8 cellular contexts compared by ENCODE assay signal in the genomic region with DNA sequence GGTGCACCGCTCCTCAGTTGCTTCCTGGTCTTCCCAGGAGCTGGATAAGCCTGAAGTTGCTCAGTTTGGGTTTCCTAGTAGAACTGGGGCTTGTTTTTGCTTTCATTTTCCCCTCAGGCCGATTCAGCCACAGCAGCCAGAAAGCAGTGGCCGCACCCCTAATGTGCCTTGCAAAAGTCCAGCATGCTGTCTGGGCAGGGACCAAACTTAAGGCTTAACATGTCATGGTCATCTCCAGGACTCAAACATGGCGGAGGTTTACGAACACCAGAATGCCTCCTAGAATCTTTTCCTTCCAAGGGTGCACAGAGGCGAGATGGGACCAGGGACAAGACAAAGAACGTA. TPM values are rescaled to one million over a fixed set of nuclear protein-coding genes. Genes with fewer than 3 reads are reported as not detected.
DNase-seq lines count a peak whose midpoint lies in the region; ATAC-seq, FAIRE-seq and TF ChIP-seq lines count a peak whose summit lies in the region.

No MANE protein-coding gene starts in this region.

- no peaks in the 10 kb centered on the region for H3K27me3 ChIP-seq in foreskin keratinocyte
- no peaks in the 10 kb centered on the region for H3K27me3 ChIP-seq in small intestine (ENCODE audit: control insufficient read depth in 2 of 2, insufficient read depth in 2 of 2, low read length in 2 of 2)

- H3K36me3 ChIP-seq in HEK293 (ENCODE audit: control insufficient read depth in 2 of 2, insufficient read depth in 1 of 2, low read length in 2 of 2) = peaks cover 0 to 93% of the 10 kb centered on the region in 2 experiments; a peak in 1 of 3 replicates
- peaks cover 5 to 7% of the 10 kb centered on the region in 2 donors for H3K36me3 ChIP-seq in small intestine (ENCODE audit: control insufficient read depth in 2 of 2, insufficient read depth in 2 of 2, low read length in 2 of 2)

- H3K9me3 Mint-ChIP-seq in activated CD8-positive, alpha-beta T cell treated with anti-CD3 and anti-CD28 coated beads, Interleukin-2, amount 10 ng/mL, durations not matched to agents 7 days and 5 days (ENCODE audit: insufficient read depth) = no peaks in the 10 kb centered on the region

- POLR2A ChIA-PET in HEK293 (lab: Yijun Ruan, JAX) = interaction anchor here (0.8 to 3.4 kb wide), 6 partner anchors 15 to 131 kb away, joined by 3 to 11 read pairs (median 4); a partner anchor contains a TSS
- POLR2A ChIA-PET in activated CD8-positive, alpha-beta T cell treated with anti-CD3 and anti-CD28 coated beads, Interleukin-2, amount 10 ng/mL, durations not matched to agents 7 days and 5 days (lab: Charles Lee) = interaction anchor here (0.6 to 11.7 kb wide), 19 partner anchors 8 to 172 kb away, joined by 3 to 123 read pairs (median 5); a partner anchor contains a TSS

- peaks cover 77% of the 10 kb centered on the region for H3K4me1 Mint-ChIP-seq in activated CD8-positive, alpha-beta T cell treated with anti-CD3 and anti-CD28 coated beads, Interleukin-2, amount 10 ng/mL, durations not matched to agents 7 days and 5 days (ENCODE audit: low read depth)

- 50 to 58% (median 56%) methylated on average over 7 of the region's 7 CpGs for WGBS in small intestine, 3 donors

- no peak for FAIRE-seq in small intestine (lab: Jason Lieb, UNC)

- CTCF ChIA-PET in HEK293 (lab: Yijun Ruan, JAX) = interaction anchor here (1.1 kb wide), 2 partner anchors 16 to 77 kb away, joined by 3 read pairs; a partner anchor contains a TSS
- CTCF ChIA-PET in activated CD8-positive, alpha-beta T cell treated with anti-CD3 and anti-CD28 coated beads, Interleukin-2, amount 10 ng/mL, durations not matched to agents 7 days and 5 days (lab: Charles Lee) = interaction anchor here (1.0 to 3.6 kb wide), 5 partner anchors 17 to 285 kb away, joined by 4 to 15 read pairs (median 5); a partner anchor contains a TSS

- no peak for TF ChIP-seq CTCF in AG10803 (conservative IDR thresholded peaks at IDR 0.05; ENCODE audit: low read length)
- TF ChIP-seq CTCF in HEK293 (tag by site-specific recombination; IDR thresholded peaks at IDR 0.05) = no peak
- TF ChIP-seq CTCF in foreskin keratinocyte (conservative IDR thresholded peaks at IDR 0.05) = no peak

- H3K9me3 ChIP-seq in HEK293 (ENCODE audit: control insufficient read depth, insufficient read depth, low read depth, low read length) = no peaks in the 10 kb centered on the region
- no peaks in the 10 kb centered on the region for H3K9me3 ChIP-seq in small intestine (ENCODE audit: control insufficient read depth, low read depth)

- H3K4me3 ChIP-seq in AG10803 (ENCODE audit: low read length) = peak overlapping the region; percentile 58
- no peak overlapping the region for H3K4me3 ChIP-seq in HEK293 (ENCODE audit: low read depth, low read length)
- peak overlapping the region; percentile 48 to 50 for H3K4me3 ChIP-seq in small intestine (ENCODE audit: low read depth in 1 of 2, low read length in 2 of 2)

- DNase-seq in AG10803 (ENCODE audit: low read depth) = peak; percentile 50
- peak; percentile 59 for DNase-seq in activated CD8-positive, alpha-beta T cell treated with anti-CD3 and anti-CD28 coated beads, Interleukin-2, amount 10 ng/mL, durations not matched to agents 7 days and 5 days
- no peak for DNase-seq in foreskin keratinocyte
- DNase-seq in small intestine = peak; percentile 59
- no peak for DNase-seq in NCI-H187 treated with DMSO at 0.1 percent for 48 hours (lab: John Stamatoyannopoulos, UW)

- no peak for ATAC-seq in activated CD8-positive, alpha-beta T cell treated with anti-CD3 and anti-CD28 coated beads, Interleukin-2, amount 10 ng/mL, durations not matched to agents 7 days and 5 days
- ATAC-seq in foreskin keratinocyte (no peak), GM18861 (IDR thresholded peaks at IDR 0.05; ENCODE audit: unreplicated experiment) (no peak), GM18907 (IDR thresholded peaks at IDR 0.05; ENCODE audit: unreplicated experiment) (no peak)

- H3K27me3 Mint-ChIP-seq in activated CD8-positive, alpha-beta T cell treated with anti-CD3 and anti-CD28 coated beads, Interleukin-2, amount 10 ng/mL, durations not matched to agents 7 days and 5 days (ENCODE audit: low read depth) = no peaks in the 10 kb centered on the region

- H3K27ac Mint-ChIP-seq in activated CD8-positive, alpha-beta T cell treated with anti-CD3 and anti-CD28 coated beads, Interleukin-2, amount 10 ng/mL, durations not matched to agents 7 days and 5 days = peak overlapping the region; percentile 95

- H3K4me3 Mint-ChIP-seq in activated CD8-positive, alpha-beta T cell treated with anti-CD3 and anti-CD28 coated beads, Interleukin-2, amount 10 ng/mL, durations not matched to agents 7 days and 5 days = peak overlapping the region; percentile 85

- peaks cover 60% of the 10 kb centered on the region for H3K36me3 Mint-ChIP-seq in activated CD8-positive, alpha-beta T cell treated with anti-CD3 and anti-CD28 coated beads, Interleukin-2, amount 10 ng/mL, durations not matched to agents 7 days and 5 days (ENCODE audit: low read depth)

- H3K27ac ChIP-seq in HEK293 (ENCODE audit: extremely low read depth, low read depth, low read length) = 0 out of 2 replicates have a peak overlapping the region, but pooled peaks have one; percentile 18
- H3K27ac ChIP-seq in foreskin keratinocyte = peak overlapping the region; percentile 84
- peak overlapping the region; percentile 94 to 98 for H3K27ac ChIP-seq in small intestine (ENCODE audit: low read depth in 1 of 2, low read length in 1 of 2)

- peaks cover 3% of the 10 kb centered on the region; the same call in 1 of the 2 replicates for H3K4me1 ChIP-seq in HEK293 (ENCODE audit: control insufficient read depth, insufficient read depth, low read length)
- H3K4me1 ChIP-seq in foreskin keratinocyte = no peaks in the 10 kb centered on the region
- peaks cover 10 to 14% of the 10 kb centered on the region in 2 donors for H3K4me1 ChIP-seq in small intestine (ENCODE audit: control insufficient read depth in 2 of 2, insufficient read depth in 1 of 2, low read depth in 1 of 2, low read length in 1 of 2)

TF ChIP-seq in HEK293, 187 proteins besides CTCF, POLR2A, EP300 and RAD21 (continues in another document):
- no peak for TF ChIP-seq ZNF530 (tag by site-specific recombination; IDR thresholded peaks at IDR 0.05; ENCODE audit: low read depth)
- no peak for TF ChIP-seq ZFHX2 (tag by site-specific recombination; conservative IDR thresholded peaks at IDR 0.05)
- 0 out of 2 replicates have a peak, but pooled peaks have one; percentile 4 for TF ChIP-seq ZNF335 (tag by site-specific recombination; conservative IDR thresholded peaks at IDR 0.05)
- TF ChIP-seq ZBTB20 (tag by site-specific recombination; IDR thresholded peaks at IDR 0.05) = peak; percentile 81; the same call in 1 of the 2 replicates
- TF ChIP-seq YY2 (tag by site-specific recombination; IDR thresholded peaks at IDR 0.05) = no peak
- TF ChIP-seq ZNF830 (tag by site-specific recombination; IDR thresholded peaks at IDR 0.05; ENCODE audit: low read depth) = no peak
- TF ChIP-seq SP3 (tag by site-specific recombination; IDR thresholded peaks at IDR 0.05) = no peak
- TF ChIP-seq ZNF621 (tag by site-specific recombination; IDR thresholded peaks at IDR 0.05) = no peak
- TF ChIP-seq ZNF2 (tag by site-specific recombination; IDR thresholded peaks at IDR 0.05) = no peak
- TF ChIP-seq, protein P1, sequence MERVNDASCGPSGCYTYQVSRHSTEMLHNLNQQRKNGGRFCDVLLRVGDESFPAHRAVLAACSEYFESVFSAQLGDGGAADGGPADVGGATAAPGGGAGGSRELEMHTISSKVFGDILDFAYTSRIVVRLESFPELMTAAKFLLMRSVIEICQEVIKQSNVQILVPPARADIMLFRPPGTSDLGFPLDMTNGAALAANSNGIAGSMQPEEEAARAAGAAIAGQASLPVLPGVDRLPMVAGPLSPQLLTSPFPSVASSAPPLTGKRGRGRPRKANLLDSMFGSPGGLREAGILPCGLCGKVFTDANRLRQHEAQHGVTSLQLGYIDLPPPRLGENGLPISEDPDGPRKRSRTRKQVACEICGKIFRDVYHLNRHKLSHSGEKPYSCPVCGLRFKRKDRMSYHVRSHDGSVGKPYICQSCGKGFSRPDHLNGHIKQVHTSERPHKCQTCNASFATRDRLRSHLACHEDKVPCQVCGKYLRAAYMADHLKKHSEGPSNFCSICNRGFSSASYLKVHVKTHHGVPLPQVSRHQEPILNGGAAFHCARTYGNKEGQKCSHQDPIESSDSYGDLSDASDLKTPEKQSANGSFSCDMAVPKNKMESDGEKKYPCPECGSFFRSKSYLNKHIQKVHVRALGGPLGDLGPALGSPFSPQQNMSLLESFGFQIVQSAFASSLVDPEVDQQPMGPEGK (tag by site-specific recombination; IDR thresholded peaks at IDR 0.05) = no peak
- TF ChIP-seq ZNF354C (tag by site-specific recombination; IDR thresholded peaks at IDR 0.05; ENCODE audit: borderline replicate concordance, low read depth) = no peak

RNA-seq across cellular contexts. Expression of a gene that starts 2.5 kb away (rescaled TPM):
- total RNA-seq in activated CD8-positive, alpha-beta T cell treated with anti-CD3 and anti-CD28 coated beads, Interleukin-2, amount 10 ng/mL, durations not matched to agents 7 days and 5 days = not detected
- not detected in 2 replicates for total RNA-seq in foreskin keratinocyte
- polyA plus RNA-seq in foreskin keratinocyte (0.06 and 0.09 TPM in 2 replicates), small intestine (1 to 10 TPM in 1 of 3 donors, not detected in 2; 9.0 TPM)

RNA-seq across cellular contexts. Expression of a gene that starts 2.7 kb away (rescaled TPM):
- total RNA-seq in activated CD8-positive, alpha-beta T cell treated with anti-CD3 and anti-CD28 coated beads, Interleukin-2, amount 10 ng/mL, durations not matched to agents 7 days and 5 days = 10 to 100 TPM; 30.3 to 39.9 TPM
- total RNA-seq in foreskin keratinocyte = 37.2 and 39.5 TPM in 2 replicates
- polyA plus RNA-seq in foreskin keratinocyte (37.5 and 44.4 TPM in 2 replicates), small intestine (10 to 100 TPM; 43.2 to 69.7 (median 57.6) TPM)

RNA-seq across cellular contexts. Expression of a gene that starts 17.3 kb away (rescaled TPM):
- 10 to 100 TPM; 65.4 to 67.0 TPM for total RNA-seq in activated CD8-positive, alpha-beta T cell treated with anti-CD3 and anti-CD28 coated beads, Interleukin-2, amount 10 ng/mL, durations not matched to agents 7 days and 5 days
- total RNA-seq in foreskin keratinocyte = 31.6 and 40.9 TPM in 2 replicates
- polyA plus RNA-seq in foreskin keratinocyte = 36.4 and 45.1 TPM in 2 replicates
- 10 to 100 TPM; 38.6 to 46.5 (median 41.8) TPM for polyA plus RNA-seq in small intestine

RNA-seq across cellular contexts. Expression of a gene that starts 18.3 kb away (rescaled TPM):
- 10 to 100 TPM; 44.3 to 46.1 TPM for total RNA-seq in activated CD8-positive, alpha-beta T cell treated with anti-CD3 and anti-CD28 coated beads, Interleukin-2, amount 10 ng/mL, durations not matched to agents 7 days and 5 days
- total RNA-seq in foreskin keratinocyte = 26.3 and 27.9 TPM in 2 replicates
- polyA plus RNA-seq in foreskin keratinocyte (24.8 and 25.9 TPM in 2 replicates), small intestine (10 to 100 TPM; 13.5 to 34.2 (median 28.6) TPM)

RNA-seq across cellular contexts. Expression of a gene that starts 20.6 kb away (rescaled TPM):
- under 1 TPM; 0.21 to 0.34 TPM for total RNA-seq in activated CD8-positive, alpha-beta T cell treated with anti-CD3 and anti-CD28 coated beads, Interleukin-2, amount 10 ng/mL, durations not matched to agents 7 days and 5 days
- 0.39 and 0.41 TPM in 2 replicates for total RNA-seq in foreskin keratinocyte
- polyA plus RNA-seq in foreskin keratinocyte = 0.32 TPM in 2 replicates
- polyA plus RNA-seq in small intestine = 1 to 10 TPM in 1 of 3 donors, under 1 TPM in 1, not detected in 1; 0.27 to 5.5 TPM

Comparison
In these comparisons a context has a peak if more than half of its experiments do, and no peak if none do; other contexts are left out.
1. DNase-seq: peak in AG10803 (single experiment), activated CD8-positive, alpha-beta T cell treated with anti-CD3 and anti-CD28 coated beads, Interleukin-2, amount 10 ng/mL, durations not matched to agents 7 days and 5 days (single experiment) and small intestine (single experiment); none in foreskin keratinocyte (0 of 2) and NCI-H187 treated with DMSO at 0.1 percent for 48 hours (single experiment).
2. H3K27ac ChIP-seq: peak in every context shown above with its lines; median percentile 96 in small intestine; 84 in foreskin keratinocyte; 18 in HEK293.